Comparison of ENCODE assay signal across 8 cellular contexts in the genomic region with DNA sequence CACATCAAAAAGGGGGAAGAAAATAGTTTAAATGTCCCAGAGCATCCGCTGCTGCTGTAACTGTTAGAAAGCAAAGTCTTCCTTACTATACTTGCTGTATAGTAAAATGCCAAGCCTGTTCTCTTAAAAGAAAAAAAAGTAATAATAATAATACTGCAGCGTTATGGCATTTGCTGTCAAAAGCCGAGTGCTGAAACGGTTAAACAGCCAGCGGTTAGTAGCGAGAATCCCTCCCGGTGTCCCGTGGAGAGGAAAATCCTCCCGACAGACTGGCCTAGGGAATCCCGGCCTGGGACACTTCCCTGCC. TPM values are rescaled to one million over a fixed set of nuclear protein-coding genes. Genes with fewer than 3 reads are reported as not detected.
DNase-seq lines count a peak whose midpoint lies in the region; ATAC-seq and TF ChIP-seq lines count a peak whose summit lies in the region.

No MANE protein-coding gene starts in this region.

- 1 to 2% methylated on average over 10 of the region's 10 CpGs for WGBS in aorta, 2 donors

- DNase-seq in right atrium auricular region (ENCODE audit: low spot score), result peak; percentile 62
- no peak for DNase-seq in cardiac septum (ENCODE audit: low spot score)
- no peak for DNase-seq in caudate nucleus (lab: John Stamatoyannopoulos, UW)
- DNase-seq in aorta, result no peak
- DNase-seq in NCI-H69 (lab: John Stamatoyannopoulos, UW), result no peak
- no peak for DNase-seq in OCI-M2 (lab: John Stamatoyannopoulos, UW; ENCODE audit: unreplicated experiment)

- H3K9ac ChIP-seq in mucosa of stomach (ENCODE audit: low read length), result peak overlapping the region; percentile 58

- H3K27me3 ChIP-seq in right atrium auricular region (no peaks in the 10 kb centered on the region), mucosa of stomach (ENCODE audit: control insufficient read depth, insufficient read depth, low read length) (peaks cover 70% of the 10 kb centered on the region), aorta (ENCODE audit: control insufficient read depth in 1 of 2, insufficient read depth in 2 of 2, low read length in 1 of 2) (no peaks in the 10 kb centered on the region)

- H3K4me1 ChIP-seq in right atrium auricular region (peaks cover 0 to 51% of the 10 kb centered on the region in 2 donors), mucosa of stomach (ENCODE audit: control insufficient read depth, insufficient read depth, low read length) (peaks cover 32% of the 10 kb centered on the region), aorta (ENCODE audit: control insufficient read depth in 1 of 2, insufficient read depth in 2 of 2, low read length in 2 of 2) (peaks cover 0 to 2% of the 10 kb centered on the region in 2 donors)

- intact Hi-C loops in cardiac septum (cut with DNase I), result loop anchor here (2.0 to 10.0 kb wide), 2 partner anchors 67 to 69 kb away; no protein-coding TSS in a partner anchor
- intact Hi-C loops in aorta (cut with DNase I), result loop anchor here (5.0 to 10.0 kb wide), 2 partner anchors 107 to 115 kb away; no protein-coding TSS in a partner anchor

- peak overlapping the region; percentile 41 to 60 for H3K4me3 ChIP-seq in right atrium auricular region
- no peak overlapping the region for H3K4me3 ChIP-seq in mucosa of stomach (ENCODE audit: low read length)
- H3K4me3 ChIP-seq in aorta (ENCODE audit: low read length in 2 of 2), result peak overlapping the region; percentile 3 to 31

- peak overlapping the region; percentile 91 to 96 for H3K27ac ChIP-seq in right atrium auricular region
- peak overlapping the region; percentile 70 for H3K27ac ChIP-seq in caudate nucleus (ENCODE audit: low read depth, low read length)
- peak overlapping the region; percentile 76 to 82 for H3K27ac ChIP-seq in aorta (ENCODE audit: low read depth in 1 of 2, low read length in 2 of 2)

- H3K9me3 ChIP-seq in right atrium auricular region, result no peaks in the 10 kb centered on the region
- H3K9me3 ChIP-seq in mucosa of stomach (ENCODE audit: control insufficient read depth, low read length), result no peaks in the 10 kb centered on the region
- H3K9me3 ChIP-seq in aorta (ENCODE audit: control insufficient read depth, low read length), result no peaks in the 10 kb centered on the region

- H3K36me3 ChIP-seq in right atrium auricular region, result no peaks in the 10 kb centered on the region
- H3K36me3 ChIP-seq in mucosa of stomach (ENCODE audit: control insufficient read depth, insufficient read depth, low read length), result no peaks in the 10 kb centered on the region
- no peaks in the 10 kb centered on the region for H3K36me3 ChIP-seq in aorta (ENCODE audit: control insufficient read depth in 1 of 2, insufficient read depth in 2 of 2, low read length in 1 of 2)

- TF ChIP-seq CTCF in right atrium auricular region (IDR thresholded peaks at IDR 0.05), result no peak

- ATAC-seq in aorta (ENCODE audit: low FRiP score) (no peak), HG03039 (IDR thresholded peaks at IDR 0.05; ENCODE audit: unreplicated experiment) (no peak)

RNA-seq across cellular contexts. Expression of gene NFATC2, which starts 19.5 kb away (rescaled TPM):
- total RNA-seq in right atrium auricular region (10 to 100 TPM in 1 of 2 donors, 1 to 10 TPM in 1; 8.6 to 12.5 TPM), cardiac septum (4.3 TPM), aorta (10 to 100 TPM; 11.7 to 13.0 TPM)
- polyA plus RNA-seq in aorta, result 1 to 10 TPM; 1.7 to 3.1 TPM
